8 cellular contexts compared by ENCODE assay signal in genomic region chr3:112979244-112979832, GRCh38. TPM values are rescaled to one million over a fixed set of nuclear protein-coding genes. Genes with fewer than 3 reads are reported as not detected.
DNase-seq lines count a peak whose midpoint lies in the region; ATAC-seq and TF ChIP-seq lines count a peak whose summit lies in the region.

No MANE protein-coding gene starts in this region.

- no peak for ATAC-seq in WTC11

- H3K4me3 Mint-ChIP-seq in WTC11 = no peak overlapping the region
- H3K4me3 Mint-ChIP-seq in immature natural killer cell = no peak overlapping the region
- no peak overlapping the region for H3K4me3 Mint-ChIP-seq in type B pancreatic cell

- POLR2A ChIA-PET in WTC11 (lab: Charles Lee) = no interaction called here

- H3K27me3 Mint-ChIP-seq in WTC11 (ENCODE audit: low read depth) = no peaks in the 10 kb centered on the region
- no peaks in the 10 kb centered on the region for H3K27me3 Mint-ChIP-seq in immature natural killer cell (ENCODE audit: low read depth in 3 of 3)
- no peaks in the 10 kb centered on the region for H3K27me3 Mint-ChIP-seq in type B pancreatic cell

- no peaks in the 10 kb centered on the region for H3K9me3 Mint-ChIP-seq in WTC11
- H3K9me3 Mint-ChIP-seq in immature natural killer cell = no peaks in the 10 kb centered on the region
- no peaks in the 10 kb centered on the region for H3K9me3 Mint-ChIP-seq in type B pancreatic cell

- TF ChIP-seq CTCF in WTC11 (IDR thresholded peaks at IDR 0.05) (peak; percentile 44; the same call in 1 of the 2 replicates), type B pancreatic cell (conservative IDR thresholded peaks at IDR 0.05) (peak; percentile 93)

- peak; percentile 72 for DNase-seq in DMS 273 (lab: John Stamatoyannopoulos, UW; ENCODE audit: unreplicated experiment)
- no peak for DNase-seq in DMS 273 treated with DMSO at 0.1 percent for 48 hours (lab: John Stamatoyannopoulos, UW)
- DNase-seq in Kasumi-1 (lab: John Stamatoyannopoulos, UW) = peak; percentile 40 to 58
- no peak for DNase-seq in WTC11 (ENCODE audit: low spot score)
- peak; percentile 55 to 60 (median 55) for DNase-seq in immature natural killer cell
- DNase-seq in type B pancreatic cell (ENCODE audit: extremely low spot score, unreplicated experiment) = no peak
- DNase-seq in mesenteric fat pad (ENCODE audit: low spot score) = no peak
- DNase-seq in KG1 (lab: John Stamatoyannopoulos, UW) = no peak

- H3K36me3 Mint-ChIP-seq in WTC11 (no peaks in the 10 kb centered on the region), immature natural killer cell (no peaks in the 10 kb centered on the region), type B pancreatic cell (no peaks in the 10 kb centered on the region)

- CTCF ChIA-PET in WTC11 (lab: Charles Lee) = interaction anchor here (0.5 to 2.0 kb wide), 22 partner anchors 8 to 513 kb away, joined by 3 to 61 read pairs (median 4); partner anchors contain the start of gene GTPBP8

- H3K4me1 Mint-ChIP-seq in WTC11 (no peaks in the 10 kb centered on the region), immature natural killer cell (peaks cover 8 to 26% of the 10 kb centered on the region in 2 donors), type B pancreatic cell (ENCODE audit: unreplicated experiment) (no peaks in the 10 kb centered on the region)

- no peak overlapping the region for H3K27ac Mint-ChIP-seq in WTC11
- H3K27ac Mint-ChIP-seq in immature natural killer cell = peak overlapping the region in 1 of 6 donors; percentile 3
- no peak overlapping the region for H3K27ac Mint-ChIP-seq in type B pancreatic cell

TF ChIP-seq in WTC11, 78 proteins besides CTCF, POLR2A, EP300 and RAD21:
- TF ChIP-seq ZNF219 (CRISPR knock-in tag; IDR thresholded peaks at IDR 0.05; ENCODE audit: borderline replicate concordance) (no peak), SMAD3 (CRISPR knock-in tag; IDR thresholded peaks at IDR 0.05; ENCODE audit: borderline replicate concordance) (no peak), ZNF317 (CRISPR knock-in tag; IDR thresholded peaks at IDR 0.05; ENCODE audit: borderline replicate concordance, low read depth) (no peak), JUN (CRISPR knock-in tag; IDR thresholded peaks at IDR 0.05) (no peak), ETV6 (CRISPR knock-in tag; IDR thresholded peaks at IDR 0.05) (no peak), IRF1 (CRISPR knock-in tag; IDR thresholded peaks at IDR 0.05) (no peak), EMX1 (CRISPR knock-in tag; IDR thresholded peaks at IDR 0.05) (no peak)

RNA-seq across cellular contexts. Expression of gene CD200R1, which starts 4.4 kb away (rescaled TPM):
- total RNA-seq in WTC11 (2021) (not detected in 3 replicates), type B pancreatic cell (ENCODE audit: low replicate concordance) (2.1 and 4.5 TPM in 2 replicates), mesenteric fat pad (3.8 TPM)
- 1 to 10 TPM; 1.4 to 1.9 (median 1.7) TPM for polyA plus RNA-seq in immature natural killer cell

RNA-seq across cellular contexts. Expression of gene GTPBP8, which starts 11.4 kb away (rescaled TPM):
- total RNA-seq in WTC11 (2021) (18.6 to 19.5 TPM (median 18.6 TPM) in 3 replicates), type B pancreatic cell (ENCODE audit: low replicate concordance) (20.3 and 25.9 TPM in 2 replicates), mesenteric fat pad (8.6 TPM)
- polyA plus RNA-seq in immature natural killer cell = 10 to 100 TPM; 14.5 to 34.9 (median 28.3) TPM

Comparison
In these comparisons a context has a peak if more than half of its experiments do, and no peak if none do; other contexts are left out.
1. DNase-seq: peak in DMS 273 (single experiment), Kasumi-1 (2 of 2) and immature natural killer cell (3 of 3); none in DMS 273 treated with DMSO at 0.1 percent for 48 hours (single experiment), WTC11 (single experiment), type B pancreatic cell (single experiment), mesenteric fat pad (single experiment) and KG1 (single experiment).